8 cellular contexts compared by ENCODE assay signal in genomic region chr1:207321790-207322530, GRCh38. TPM values are rescaled to one million over a fixed set of nuclear protein-coding genes. Genes with fewer than 3 reads are reported as not detected.
DNase-seq lines count a peak whose midpoint lies in the region; ATAC-seq and TF ChIP-seq lines count a peak whose summit lies in the region.

No MANE protein-coding gene starts in this region.

- H3K4me3 ChIP-seq in WI38 (ENCODE audit: low read depth, low read length) (peak overlapping the region; percentile 93), foreskin fibroblast (ENCODE audit: low read depth in 1 of 2, low read length in 2 of 2) (peak overlapping the region; percentile 83 to 98)

- DNase-seq in NCI-H82 (lab: John Stamatoyannopoulos, UW) (peak; percentile 83), NCI-H82 treated with DMSO at 0.1 percent for 48 hours (lab: John Stamatoyannopoulos, UW; ENCODE audit: unreplicated experiment) (no peak), foreskin fibroblast (no peak), omental fat pad (ENCODE audit: low spot score) (no peak), H4 (ENCODE audit: low spot score) (no peak), dedifferentiated amniotic fluid mesenchymal stem cell (ENCODE audit: extremely low spot score) (no peak)

- TF ChIP-seq CTCF in WI38 (IDR thresholded peaks at IDR 0.05; ENCODE audit: low read depth, low read length): no peak
- no peak for TF ChIP-seq CTCF in foreskin fibroblast (IDR thresholded peaks at IDR 0.05; ENCODE audit: low read depth, low read length)
- no peak for TF ChIP-seq CTCF in omental fat pad (IDR thresholded peaks at IDR 0.05)

- peak; percentile 30 for ATAC-seq in HG03520 (IDR thresholded peaks at IDR 0.05; ENCODE audit: unreplicated experiment)
- ATAC-seq in omental fat pad (ENCODE audit: low FRiP score): peak; percentile 16

RNA-seq across cellular contexts. Expression of gene CD55, which starts 0.5 kb away (rescaled TPM):
- 100 to 1,000 TPM in 3 of 4 donors, 10 to 100 TPM in 1; 86.2 to 468 (median 195) TPM for total RNA-seq in omental fat pad
- 29.0 and 43.5 TPM in 2 replicates for total RNA-seq in H4 (2014; rRNA removed; shearing (Covaris generic))
